1 cellular context compared by ENCODE assay signal in genomic region chr14:70237710-70238109, GRCh38.
TF ChIP-seq lines count a peak whose summit lies in the region.

No MANE protein-coding gene starts in this region.

TF ChIP-seq in K562, 482 proteins besides CTCF, POLR2A, EP300 and RAD21 (continued from another document and continues in another):
- TF ChIP-seq PBX2 (CRISPR knock-in tag; IDR thresholded peaks at IDR 0.05; ENCODE audit: low read depth): no peak
- peak; percentile 35; the same call in 1 of the 2 replicates for TF ChIP-seq PBX2 (tag; conservative IDR thresholded peaks at IDR 0.05; ENCODE audit: low read depth)
- TF ChIP-seq MXI1 (IDR thresholded peaks at IDR 0.05; ENCODE audit: low read depth, low read length): no peak; the same call in 1 of the 2 replicates
- no peak for TF ChIP-seq MEF2A (IDR thresholded peaks at IDR 0.05; ENCODE audit: control insufficient read depth, low read depth, low read length)
- no peak for TF ChIP-seq RBM34 (IDR thresholded peaks at IDR 0.05; ENCODE audit: borderline replicate concordance, insufficient read depth, low read length)
- TF ChIP-seq MBD2 (IDR thresholded peaks at IDR 0.05; ENCODE audit: borderline replicate concordance, low read depth): peak; percentile 64; the same call in 1 of the 2 replicates
- TF ChIP-seq SRSF1 (IDR thresholded peaks at IDR 0.05; ENCODE audit: low read depth, low read length): no peak
- no peak for TF ChIP-seq PREB (CRISPR knock-in tag; IDR thresholded peaks at IDR 0.05)
- no peak for TF ChIP-seq ZNF780A (CRISPR knock-in tag; IDR thresholded peaks at IDR 0.05)
- no peak for TF ChIP-seq HDAC6 (IDR thresholded peaks at IDR 0.05; ENCODE audit: low read depth, low read length)
- TF ChIP-seq, protein P1, sequence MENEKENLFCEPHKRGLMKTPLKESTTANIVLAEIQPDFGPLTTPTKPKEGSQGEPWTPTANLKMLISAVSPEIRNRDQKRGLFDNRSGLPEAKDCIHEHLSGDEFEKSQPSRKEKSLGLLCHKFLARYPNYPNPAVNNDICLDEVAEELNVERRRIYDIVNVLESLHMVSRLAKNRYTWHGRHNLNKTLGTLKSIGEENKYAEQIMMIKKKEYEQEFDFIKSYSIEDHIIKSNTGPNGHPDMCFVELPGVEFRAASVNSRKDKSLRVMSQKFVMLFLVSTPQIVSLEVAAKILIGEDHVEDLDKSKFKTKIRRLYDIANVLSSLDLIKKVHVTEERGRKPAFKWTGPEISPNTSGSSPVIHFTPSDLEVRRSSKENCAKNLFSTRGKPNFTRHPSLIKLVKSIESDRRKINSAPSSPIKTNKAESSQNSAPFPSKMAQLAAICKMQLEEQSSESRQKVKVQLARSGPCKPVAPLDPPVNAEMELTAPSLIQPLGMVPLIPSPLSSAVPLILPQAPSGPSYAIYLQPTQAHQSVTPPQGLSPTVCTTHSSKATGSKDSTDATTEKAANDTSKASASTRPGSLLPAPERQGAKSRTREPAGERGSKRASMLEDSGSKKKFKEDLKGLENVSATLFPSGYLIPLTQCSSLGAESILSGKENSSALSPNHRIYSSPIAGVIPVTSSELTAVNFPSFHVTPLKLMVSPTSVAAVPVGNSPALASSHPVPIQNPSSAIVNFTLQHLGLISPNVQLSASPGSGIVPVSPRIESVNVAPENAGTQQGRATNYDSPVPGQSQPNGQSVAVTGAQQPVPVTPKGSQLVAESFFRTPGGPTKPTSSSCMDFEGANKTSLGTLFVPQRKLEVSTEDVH (IDR thresholded peaks at IDR 0.05; ENCODE audit: low read depth, partially characterized antibody): no peak
- TF ChIP-seq CTBP1 (IDR thresholded peaks at IDR 0.05; ENCODE audit: borderline replicate concordance): peak; percentile 78
- no peak for TF ChIP-seq BDP1 (IDR thresholded peaks at IDR 0.05; ENCODE audit: insufficient read depth, insufficient read length)
- TF ChIP-seq, protein P2, sequence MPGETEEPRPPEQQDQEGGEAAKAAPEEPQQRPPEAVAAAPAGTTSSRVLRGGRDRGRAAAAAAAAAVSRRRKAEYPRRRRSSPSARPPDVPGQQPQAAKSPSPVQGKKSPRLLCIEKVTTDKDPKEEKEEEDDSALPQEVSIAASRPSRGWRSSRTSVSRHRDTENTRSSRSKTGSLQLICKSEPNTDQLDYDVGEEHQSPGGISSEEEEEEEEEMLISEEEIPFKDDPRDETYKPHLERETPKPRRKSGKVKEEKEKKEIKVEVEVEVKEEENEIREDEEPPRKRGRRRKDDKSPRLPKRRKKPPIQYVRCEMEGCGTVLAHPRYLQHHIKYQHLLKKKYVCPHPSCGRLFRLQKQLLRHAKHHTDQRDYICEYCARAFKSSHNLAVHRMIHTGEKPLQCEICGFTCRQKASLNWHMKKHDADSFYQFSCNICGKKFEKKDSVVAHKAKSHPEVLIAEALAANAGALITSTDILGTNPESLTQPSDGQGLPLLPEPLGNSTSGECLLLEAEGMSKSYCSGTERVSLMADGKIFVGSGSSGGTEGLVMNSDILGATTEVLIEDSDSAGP (CRISPR knock-in tag; IDR thresholded peaks at IDR 0.05): no peak
- TF ChIP-seq, protein P3, sequence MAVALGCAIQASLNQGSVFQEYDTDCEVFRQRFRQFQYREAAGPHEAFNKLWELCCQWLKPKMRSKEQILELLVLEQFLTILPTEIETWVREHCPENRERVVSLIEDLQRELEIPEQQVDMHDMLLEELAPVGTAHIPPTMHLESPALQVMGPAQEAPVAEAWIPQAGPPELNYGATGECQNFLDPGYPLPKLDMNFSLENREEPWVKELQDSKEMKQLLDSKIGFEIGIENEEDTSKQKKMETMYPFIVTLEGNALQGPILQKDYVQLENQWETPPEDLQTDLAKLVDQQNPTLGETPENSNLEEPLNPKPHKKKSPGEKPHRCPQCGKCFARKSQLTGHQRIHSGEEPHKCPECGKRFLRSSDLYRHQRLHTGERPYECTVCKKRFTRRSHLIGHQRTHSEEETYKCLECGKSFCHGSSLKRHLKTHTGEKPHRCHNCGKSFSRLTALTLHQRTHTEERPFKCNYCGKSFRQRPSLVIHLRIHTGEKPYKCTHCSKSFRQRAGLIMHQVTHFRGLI (CRISPR knock-in tag; IDR thresholded peaks at IDR 0.05): no peak
- TF ChIP-seq MAZ (CRISPR knock-in tag; conservative IDR thresholded peaks at IDR 0.05 in 1 of 2, IDR thresholded peaks at IDR 0.05 in 1 of 2): peak; percentile 50 to 63; a peak in 2 of 4 replicates
- no peak for TF ChIP-seq ZNF655 (CRISPR knock-in tag; IDR thresholded peaks at IDR 0.05)
- no peak for TF ChIP-seq NFE2L1 (tag; IDR thresholded peaks at IDR 0.05; ENCODE audit: borderline replicate concordance, low read depth)
- no peak for TF ChIP-seq SIRT6 (IDR thresholded peaks at IDR 0.05; ENCODE audit: low read depth, low read length)
- no peak for TF ChIP-seq ID3 (CRISPR knock-in tag; IDR thresholded peaks at IDR 0.05)
- TF ChIP-seq ID3 (tag; IDR thresholded peaks at IDR 0.05): peak; percentile 44; the same call in 1 of the 2 replicates
- no peak for TF ChIP-seq RBBP5 (IDR thresholded peaks at IDR 0.05; ENCODE audit: borderline replicate concordance, insufficient read depth, low read length, poor library complexity, severe bottlenecking)
- TF ChIP-seq ZNF407 (IDR thresholded peaks at IDR 0.05; ENCODE audit: low read depth): no peak
- no peak for TF ChIP-seq PCBP2 (IDR thresholded peaks at IDR 0.05; ENCODE audit: low read depth, low read length, poor library complexity, severe bottlenecking)
- peak; percentile 44; the same call in 1 of the 2 replicates for TF ChIP-seq ESRRA (IDR thresholded peaks at IDR 0.05; ENCODE audit: borderline replicate concordance, low read depth)
- TF ChIP-seq EWSR1 (IDR thresholded peaks at IDR 0.05; ENCODE audit: borderline replicate concordance, low read depth, partially characterized antibody): no peak
- no peak for TF ChIP-seq SRF (CRISPR knock-in tag; IDR thresholded peaks at IDR 0.05)
- TF ChIP-seq CBFA2T3 (IDR thresholded peaks at IDR 0.05): peak; percentile 99
- no peak for TF ChIP-seq CHCHD3 (CRISPR knock-in tag; IDR thresholded peaks at IDR 0.05)
- peak; percentile 88 for TF ChIP-seq ETS1 (conservative IDR thresholded peaks at IDR 0.05; ENCODE audit: control insufficient read depth, low read depth, low read length)
- no peak for TF ChIP-seq ZNF282 (CRISPR knock-in tag; IDR thresholded peaks at IDR 0.05)
- peak; percentile 99 for TF ChIP-seq CBFA2T2 (conservative IDR thresholded peaks at IDR 0.05)
- no peak for TF ChIP-seq PRMT5 (CRISPR knock-in tag; IDR thresholded peaks at IDR 0.05)
- no peak; the same call in 1 of the 2 replicates for TF ChIP-seq JUN (IDR thresholded peaks at IDR 0.05; ENCODE audit: borderline replicate concordance, low read depth, low read length)
- TF ChIP-seq JUN (CRISPR knock-in tag; IDR thresholded peaks at IDR 0.05; ENCODE audit: borderline replicate concordance): no peak
- TF ChIP-seq, protein P4, sequence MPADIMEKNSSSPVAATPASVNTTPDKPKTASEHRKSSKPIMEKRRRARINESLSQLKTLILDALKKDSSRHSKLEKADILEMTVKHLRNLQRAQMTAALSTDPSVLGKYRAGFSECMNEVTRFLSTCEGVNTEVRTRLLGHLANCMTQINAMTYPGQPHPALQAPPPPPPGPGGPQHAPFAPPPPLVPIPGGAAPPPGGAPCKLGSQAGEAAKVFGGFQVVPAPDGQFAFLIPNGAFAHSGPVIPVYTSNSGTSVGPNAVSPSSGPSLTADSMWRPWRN (IDR thresholded peaks at IDR 0.05; ENCODE audit: low read depth): peak; percentile 98
- TF ChIP-seq MYBL2 (IDR thresholded peaks at IDR 0.05; ENCODE audit: low read depth): no peak
- no peak for TF ChIP-seq MYBL2 (CRISPR knock-in tag; IDR thresholded peaks at IDR 0.05; ENCODE audit: borderline replicate concordance)
